8 cellular contexts compared by ENCODE assay signal in the genomic region with DNA sequence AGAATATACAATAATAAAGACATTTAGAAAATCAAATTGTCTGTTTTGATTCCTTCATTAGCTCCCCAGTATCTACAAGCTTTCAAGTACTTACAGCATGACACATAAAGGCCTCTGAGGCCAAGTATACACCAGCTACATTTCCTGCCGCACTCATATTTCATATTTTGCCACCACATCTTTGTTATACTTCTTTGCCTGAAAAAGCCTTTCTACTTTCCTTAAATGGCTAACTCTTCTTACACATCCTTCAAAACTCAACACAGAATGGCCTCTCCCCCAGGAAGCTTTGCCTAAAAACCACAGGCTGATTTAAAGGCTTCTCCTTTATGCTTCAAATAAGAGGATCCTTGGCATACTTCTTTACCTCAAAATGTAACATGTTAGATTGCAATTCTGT. TPM values are rescaled to one million over a fixed set of nuclear protein-coding genes. Genes with fewer than 3 reads are reported as not detected.
A peak's percentile ranks its signal among the peaks of the same experiment; 100 is the strongest.
DNase-seq lines count a peak whose midpoint lies in the region; ATAC-seq and TF ChIP-seq lines count a peak whose summit lies in the region.

No MANE protein-coding gene starts in this region.

- H3K36me3 ChIP-seq in CD8-positive, alpha-beta T cell (ENCODE audit: insufficient read depth, low read length), result peaks cover 9% of the 10 kb centered on the region

- H3K27me3 ChIP-seq in CD8-positive, alpha-beta T cell (ENCODE audit: insufficient read depth, low read length), result no peaks in the 10 kb centered on the region

- peak overlapping the region; percentile 97 for H3K4me3 Mint-ChIP-seq in CD8-positive, alpha-beta T cell
- peak overlapping the region; percentile 94 for H3K4me3 Mint-ChIP-seq in activated T-helper 1 cell treated with anti-CD3 and anti-CD28 coated beads, Interleukin-12 subunit alpha, Interleukin-12 subunit beta, Interleukin-2, Interleukin-4 antibody, amounts not matched to agents 30 ng/mL and 10 ng/mL and 1 ng/mL, durations not matched to agents 14 hours and 24 hours and 36 hours
- H3K4me3 Mint-ChIP-seq in memory B cell, result peak overlapping the region; percentile 79

- DNase-seq in CD8-positive, alpha-beta T cell, result peak in 1 of 7 experiments; percentile 45
- DNase-seq in HT1080 (ENCODE audit: low read depth), result peak; percentile 77
- no peak for DNase-seq in activated T-helper 1 cell treated with anti-CD3 and anti-CD28 coated beads, Interleukin-12 subunit alpha, Interleukin-12 subunit beta, Interleukin-2, Interleukin-4 antibody, amounts not matched to agents 30 ng/mL and 10 ng/mL and 1 ng/mL, durations not matched to agents 14 hours and 24 hours and 36 hours (ENCODE audit: low spot score)
- DNase-seq in memory B cell (ENCODE audit: low spot score in 2 of 2), result no peak
- no peak for DNase-seq in GM10266 (ENCODE audit: extremely low spot score)
- DNase-seq in activated effector memory CD4-positive, alpha-beta T cell treated with Interleukin-2 at 50 U/mL for 16 hours, result no peak
- DNase-seq in iPS-NIHi7 (ENCODE audit: extremely low spot score), result no peak
- DNase-seq in cerebellar nuclear complex (lab: John Stamatoyannopoulos, UW), result no peak

- no peak for TF ChIP-seq CTCF in CD8-positive, alpha-beta T cell (IDR thresholded peaks at IDR 0.05)
- TF ChIP-seq CTCF in GM10266 (IDR thresholded peaks at IDR 0.05; ENCODE audit: control insufficient read depth, insufficient read depth, low read depth, missing control alignments), result no peak

- ATAC-seq in CD8-positive, alpha-beta T cell, result peak; percentile 14
- no peak for ATAC-seq in memory B cell (ENCODE audit: low read depth)

- H3K27ac ChIP-seq in CD8-positive, alpha-beta T cell (ENCODE audit: low read depth, low read length), result peak overlapping the region; percentile 98

- H3K9me3 ChIP-seq in CD8-positive, alpha-beta T cell (ENCODE audit: low read length), result no peaks in the 10 kb centered on the region

- CTCF ChIA-PET in CD8-positive, alpha-beta T cell (lab: Charles Lee), result interaction anchor here (0.7 to 6.2 kb wide), 18 partner anchors 12 to 131 kb away, joined by 3 to 62 read pairs (median 4); a partner anchor contains a TSS

- H3K27me3 Mint-ChIP-seq in CD8-positive, alpha-beta T cell (ENCODE audit: low read depth), result no peaks in the 10 kb centered on the region
- no peaks in the 10 kb centered on the region for H3K27me3 Mint-ChIP-seq in activated T-helper 1 cell treated with anti-CD3 and anti-CD28 coated beads, Interleukin-12 subunit alpha, Interleukin-12 subunit beta, Interleukin-2, Interleukin-4 antibody, amounts not matched to agents 30 ng/mL and 10 ng/mL and 1 ng/mL, durations not matched to agents 14 hours and 24 hours and 36 hours (ENCODE audit: insufficient read depth)
- H3K27me3 Mint-ChIP-seq in memory B cell, result no peaks in the 10 kb centered on the region

- peaks cover 40% of the 10 kb centered on the region for H3K4me1 Mint-ChIP-seq in CD8-positive, alpha-beta T cell (ENCODE audit: low read depth)
- H3K4me1 Mint-ChIP-seq in activated T-helper 1 cell treated with anti-CD3 and anti-CD28 coated beads, Interleukin-12 subunit alpha, Interleukin-12 subunit beta, Interleukin-2, Interleukin-4 antibody, amounts not matched to agents 30 ng/mL and 10 ng/mL and 1 ng/mL, durations not matched to agents 14 hours and 24 hours and 36 hours (ENCODE audit: low read depth), result peaks cover 56% of the 10 kb centered on the region
- peaks cover 38% of the 10 kb centered on the region for H3K4me1 Mint-ChIP-seq in memory B cell

- intact Hi-C loops in CD8-positive, alpha-beta T cell (cut with DNase I, micrococcal nuclease), result loop anchor here in 1 of 2 experiments (10.0 kb wide), 1 partner anchor 1038 kb away; no protein-coding TSS in a partner anchor
- intact Hi-C loops in activated T-helper 1 cell treated with anti-CD3 and anti-CD28 coated beads, Interleukin-12 subunit alpha, Interleukin-12 subunit beta, Interleukin-2, Interleukin-4 antibody, amounts not matched to agents 30 ng/mL and 10 ng/mL and 1 ng/mL, durations not matched to agents 14 hours and 24 hours and 36 hours (cut with micrococcal nuclease), result loop anchor here (1.0 to 10.0 kb wide), 5 partner anchors 25 to 1268 kb away; a partner anchor contains a TSS

- POLR2A ChIA-PET in CD8-positive, alpha-beta T cell (lab: Charles Lee), result interaction anchor here (0.6 to 6.2 kb wide), 18 partner anchors 9 to 119 kb away, joined by 3 to 40 read pairs (median 4); no protein-coding TSS in a partner anchor

- no peaks in the 10 kb centered on the region for H3K9me3 Mint-ChIP-seq in CD8-positive, alpha-beta T cell
- no peaks in the 10 kb centered on the region for H3K9me3 Mint-ChIP-seq in activated T-helper 1 cell treated with anti-CD3 and anti-CD28 coated beads, Interleukin-12 subunit alpha, Interleukin-12 subunit beta, Interleukin-2, Interleukin-4 antibody, amounts not matched to agents 30 ng/mL and 10 ng/mL and 1 ng/mL, durations not matched to agents 14 hours and 24 hours and 36 hours
- H3K9me3 Mint-ChIP-seq in memory B cell, result no peaks in the 10 kb centered on the region

- peaks cover 33% of the 10 kb centered on the region for H3K4me1 ChIP-seq in CD8-positive, alpha-beta T cell (ENCODE audit: insufficient read depth, low read length)

- H3K36me3 Mint-ChIP-seq in CD8-positive, alpha-beta T cell, result peaks cover 77% of the 10 kb centered on the region
- H3K36me3 Mint-ChIP-seq in activated T-helper 1 cell treated with anti-CD3 and anti-CD28 coated beads, Interleukin-12 subunit alpha, Interleukin-12 subunit beta, Interleukin-2, Interleukin-4 antibody, amounts not matched to agents 30 ng/mL and 10 ng/mL and 1 ng/mL, durations not matched to agents 14 hours and 24 hours and 36 hours (ENCODE audit: low read depth), result peaks cover 63% of the 10 kb centered on the region
- H3K36me3 Mint-ChIP-seq in memory B cell, result peaks cover 32% of the 10 kb centered on the region

- peak overlapping the region; percentile 82 for H3K4me3 ChIP-seq in CD8-positive, alpha-beta T cell (ENCODE audit: low read depth, low read length)

- peak overlapping the region; percentile 96 for H3K27ac Mint-ChIP-seq in CD8-positive, alpha-beta T cell
- H3K27ac Mint-ChIP-seq in activated T-helper 1 cell treated with anti-CD3 and anti-CD28 coated beads, Interleukin-12 subunit alpha, Interleukin-12 subunit beta, Interleukin-2, Interleukin-4 antibody, amounts not matched to agents 30 ng/mL and 10 ng/mL and 1 ng/mL, durations not matched to agents 14 hours and 24 hours and 36 hours, result peak overlapping the region; percentile 92
- peak overlapping the region; percentile 45 for H3K27ac Mint-ChIP-seq in memory B cell

RNA-seq across cellular contexts. Expression of a gene that starts 4.5 kb away (rescaled TPM):
- total RNA-seq in CD8-positive, alpha-beta T cell, result 100 to 1,000 TPM; 582 to 601 TPM
- total RNA-seq in HT1080 (2014; rRNA removed; shearing (Covaris generic)), result 21.5 and 22.1 TPM in 2 replicates
- polyA plus RNA-seq in HT1080 (2015; cell fraction: cytosol; rRNA removed), result 19.2 and 24.4 TPM in 2 replicates
- 25.0 and 31.3 TPM in 2 replicates for polyA plus RNA-seq in HT1080 (2015; cell fraction: nucleus; rRNA removed)
- 148 and 164 TPM in 2 replicates for total RNA-seq in activated T-helper 1 cell treated with anti-CD3 and anti-CD28 coated beads, Interleukin-12 subunit alpha, Interleukin-12 subunit beta, Interleukin-2, Interleukin-4 antibody, amounts not matched to agents 30 ng/mL and 10 ng/mL and 1 ng/mL, durations not matched to agents 14 hours and 24 hours and 36 hours

Comparison
In these comparisons a context has a peak if more than half of its experiments do, and no peak if none do; other contexts are left out.
1. H3K27ac Mint-ChIP-seq: peak in every context shown above with its lines; median percentile 96 in CD8-positive, alpha-beta T cell; 92 in activated T-helper 1 cell treated with anti-CD3 and anti-CD28 coated beads, Interleukin-12 subunit alpha, Interleukin-12 subunit beta, Interleukin-2, Interleukin-4 antibody, amounts not matched to agents 30 ng/mL and 10 ng/mL and 1 ng/mL, durations not matched to agents 14 hours and 24 hours and 36 hours; 45 in memory B cell.